ENCODE assay signal across 22 cellular contexts in the genomic region with DNA sequence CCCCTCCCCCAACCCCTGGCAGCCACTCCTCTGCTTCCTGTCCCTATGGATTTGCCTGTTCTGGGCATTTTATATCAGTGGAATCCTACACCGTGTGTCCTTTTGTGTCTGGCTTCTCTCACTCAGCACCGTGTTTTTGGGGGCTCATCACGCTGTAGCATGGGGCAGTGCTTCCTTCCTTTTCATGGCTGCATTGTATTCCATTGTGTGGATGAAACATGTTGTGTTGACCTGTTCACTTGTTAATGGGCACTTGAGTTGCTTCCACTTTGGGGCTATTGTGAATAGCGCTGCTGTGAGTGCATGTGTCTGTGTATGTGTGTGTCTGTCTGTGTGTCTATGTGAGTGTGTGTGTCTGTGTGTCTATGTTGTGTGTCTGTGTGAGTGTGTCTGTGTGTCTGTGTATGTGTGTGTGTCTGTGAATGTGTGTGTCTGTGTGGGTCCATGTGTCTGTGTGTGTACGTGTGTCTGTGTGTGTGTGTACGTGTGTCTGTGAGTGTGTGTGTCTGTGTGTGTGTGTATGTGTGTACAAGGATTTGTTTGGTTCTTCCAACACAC. TPM values are rescaled to one million over a fixed set of nuclear protein-coding genes. Genes with fewer than 3 reads are reported as not detected.
DNase-seq lines count a peak whose midpoint lies in the region; ATAC-seq, FAIRE-seq and TF ChIP-seq lines count a peak whose summit lies in the region.
"Had no signal": no experiment of that assay in that cellular context is flagged by ENCODE, and none has a peak within 500 bp of the region (broad histone marks: within the 10 kb centered on the region; RNA-seq: fewer than 3 reads in every experiment).

No MANE protein-coding gene starts in this region.

- no peak overlapping the region for H3K4ac ChIP-seq in mesenchymal stem cell (ENCODE audit: low read depth in 1 of 2, low read length in 2 of 2)

- no peaks in the 10 kb centered on the region for H3K79me2 ChIP-seq in HepG2 (ENCODE audit: insufficient read depth, low read length)
- no peaks in the 10 kb centered on the region for H3K79me2 ChIP-seq in K562 (ENCODE audit: control insufficient read depth, insufficient read depth, low read length)

- no peak overlapping the region for H4K8ac ChIP-seq in mesenchymal stem cell (ENCODE audit: low read length)

- no TSS peak for BruUV-seq in HepG2 (replicated peaks; lab: Mats Ljungman, UMichigan)
- BruUV-seq in K562 (replicated peaks; lab: Mats Ljungman, UMichigan), result no TSS peak

- H3K79me1 ChIP-seq in mesenchymal stem cell (replicated peaks; ENCODE audit: low read length, poor library complexity, severe bottlenecking), result no peaks in the 10 kb centered on the region

- ATAC-seq in HepG2, result no peak
- ATAC-seq in right lobe of liver, result no peak
- no peak for ATAC-seq in K562
- no peak for ATAC-seq in naive B cell (ENCODE audit: low read depth in 2 of 2)
- ATAC-seq in HG03439 (IDR thresholded peaks at IDR 0.05; ENCODE audit: unreplicated experiment), result no peak
- ATAC-seq: Right ventricle myocardium inferior had no signal

- H3K36me3 ChIP-seq in HepG2 (replicated peaks in 1 of 2; ENCODE audit: control insufficient read depth in 1 of 2, insufficient read depth in 2 of 2, low read length in 2 of 2) (no peaks in the 10 kb centered on the region), right lobe of liver (no peaks in the 10 kb centered on the region), K562 (ENCODE audit: control insufficient read depth, insufficient read depth, low read length) (no peaks in the 10 kb centered on the region), mesenchymal stem cell (ENCODE audit: control insufficient read depth in 1 of 2, insufficient read depth in 2 of 2, low read depth in 1 of 2, low read length in 2 of 2) (no peaks in the 10 kb centered on the region)
- H3K36me3 ChIP-seq: Peyer's patch had no signal

- H3K4me3 Mint-ChIP-seq in naive B cell, result peak overlapping the region in 3 of 8 donors; percentile 3 to 59 (median 13)
- no peak overlapping the region for H3K4me3 Mint-ChIP-seq in osteocyte (ENCODE audit: unreplicated experiment)

- H3K27me3 ChIP-seq in HepG2 (ENCODE audit: control insufficient read depth in 1 of 2, insufficient read depth in 2 of 2, low read length in 2 of 2) (peaks cover 3 to 14% of the 10 kb centered on the region in 2 experiments; a peak in 3 of 5 replicates), right lobe of liver (no peaks in the 10 kb centered on the region), K562 (ENCODE audit: control insufficient read depth in 2 of 2, insufficient read depth in 2 of 2, low read length in 2 of 2) (no peaks in the 10 kb centered on the region), mesenchymal stem cell (ENCODE audit: control insufficient read depth in 1 of 2, insufficient read depth in 1 of 2, low read length in 2 of 2) (peaks cover 0 to 39% of the 10 kb centered on the region in 2 experiments)
- H3K27me3 ChIP-seq: Peyer's patch had no signal

- no peak overlapping the region for H3K14ac ChIP-seq in mesenchymal stem cell (ENCODE audit: low read length in 2 of 2)

- H2BK15ac ChIP-seq in mesenchymal stem cell (ENCODE audit: low read depth, poor library complexity, severe bottlenecking), result no peak overlapping the region

- H3K4me3 ChIP-seq in HepG2 (replicated peaks in 1 of 3; ENCODE audit: insufficient read depth in 1 of 3, low read depth in 2 of 3, low read length in 3 of 3), result no peak overlapping the region
- H3K4me3 ChIP-seq in right lobe of liver, result no peak overlapping the region
- no peak overlapping the region for H3K4me3 ChIP-seq in K562
- H3K4me3 ChIP-seq in mesenchymal stem cell (ENCODE audit: insufficient read depth in 1 of 2, low read depth in 1 of 2, low read length in 2 of 2), result no peak overlapping the region
- H3K4me3 ChIP-seq: Peyer's patch had no signal

- DNase-seq in HepG2 (ENCODE audit: low spot score) (no peak), right lobe of liver (no peak), K562 (ENCODE audit: extremely low read depth in 1 of 4, low spot score in 3 of 4) (no peak), naive B cell (no peak), osteocyte (ENCODE audit: extremely low spot score, unreplicated experiment) (no peak), AG08396 (ENCODE audit: low spot score) (no peak), mesenchymal stem cell (no peak)
- DNase-seq: C1 segment of cervical spinal cord, DMS 273 treated with DMSO at 0.1 percent for 48 hours, GDM1, GOT3, Karpas-422, MM.1S, NCI-H1105, NCI-H1694, NCI-H2107, NCI-H226, NCI-H524 treated with DMSO at 0.1 percent for 48 hours, Peyer's patch had no signal

- H3K27ac ChIP-seq in HepG2 (ENCODE audit: extremely low read length, insufficient read depth, low read length) (no peak overlapping the region), right lobe of liver (no peak overlapping the region), K562 (ENCODE audit: extremely low read depth, low read depth, low read length) (no peak overlapping the region), mesenchymal stem cell (ENCODE audit: low read length, poor library complexity, severe bottlenecking) (no peak overlapping the region)

- intact Hi-C loops in HepG2 (cut with micrococcal nuclease; ENCODE audit: unreplicated experiment), result no loop called here
- intact Hi-C loops in right lobe of liver (cut with DNase I), result no loop called here
- intact Hi-C loops in K562 (cut with micrococcal nuclease), result no loop called here

- TF ChIP-seq CTCF in HepG2 (CRISPR knock-in tag; IDR thresholded peaks at IDR 0.05) (no peak), right lobe of liver (IDR thresholded peaks at IDR 0.05) (no peak), K562 (IDR thresholded peaks at IDR 0.05 in 2 of 3, conservative IDR thresholded peaks at IDR 0.05 in 1 of 3; ENCODE audit: insufficient read depth in 2 of 3, low read depth in 1 of 3, low read length in 3 of 3) (no peak), osteocyte (IDR thresholded peaks at IDR 0.05) (no peak)

- POLR2A ChIA-PET in HepG2 (lab: Yijun Ruan, JAX), result no interaction called here
- POLR2A ChIA-PET in K562 (lab: Yijun Ruan, JAX), result no interaction called here

- no peak for TF ChIP-seq RAD21 in HepG2 (CRISPR knock-in tag; IDR thresholded peaks at IDR 0.05)
- no peak for TF ChIP-seq RAD21 in K562 (CRISPR knock-in tag; conservative IDR thresholded peaks at IDR 0.05 in 1 of 2, IDR thresholded peaks at IDR 0.05 in 1 of 2)

- TF ChIP-seq EP300 in HepG2 (IDR thresholded peaks at IDR 0.05; ENCODE audit: low read depth in 2 of 2, low read length in 2 of 2) (no peak), HepG2 (CRISPR knock-in tag; IDR thresholded peaks at IDR 0.05; ENCODE audit: borderline replicate concordance) (no peak), K562 (IDR thresholded peaks at IDR 0.05; ENCODE audit: low read length) (no peak)

- H3K27me3 Mint-ChIP-seq in naive B cell, result no peaks in the 10 kb centered on the region
- H3K27me3 Mint-ChIP-seq in osteocyte (ENCODE audit: unreplicated experiment), result peaks cover 6% of the 10 kb centered on the region

- H4K20me1 ChIP-seq in HepG2 (ENCODE audit: insufficient read depth, low read length) (no peaks in the 10 kb centered on the region), K562 (replicated peaks; ENCODE audit: control insufficient read depth, insufficient read depth, low read length) (no peaks in the 10 kb centered on the region)

- peak; percentile 36 for FAIRE-seq in HepG2 (lab: Jason Lieb, UNC)
- peak; percentile 65 for FAIRE-seq in K562 (lab: Jason Lieb, UNC)
- FAIRE-seq: A204.1 had no signal

- no peak overlapping the region for H4K91ac ChIP-seq in mesenchymal stem cell (ENCODE audit: low read length)

- H3K9me3 Mint-ChIP-seq in naive B cell, result peaks cover 0 to 5% (median 2%) of the 10 kb centered on the region in 7 donors
- no peaks in the 10 kb centered on the region for H3K9me3 Mint-ChIP-seq in osteocyte (ENCODE audit: unreplicated experiment)

- H2AFZ ChIP-seq in HepG2 (ENCODE audit: low read length) (no peak overlapping the region), K562 (ENCODE audit: low read depth, low read length) (no peak overlapping the region), mesenchymal stem cell (ENCODE audit: low read depth, low read length) (no peak overlapping the region)

- H3K4me1 ChIP-seq in HepG2 (ENCODE audit: insufficient read depth, low read length), result no peaks in the 10 kb centered on the region
- peaks cover 0 to 8% (median 3%) of the 10 kb centered on the region in 4 donors for H3K4me1 ChIP-seq in right lobe of liver
- peaks cover 21 to 24% of the 10 kb centered on the region in 2 experiments for H3K4me1 ChIP-seq in K562 (replicated peaks in 1 of 2; ENCODE audit: control insufficient read depth in 2 of 2, insufficient read depth in 2 of 2, low read length in 2 of 2)
- H3K4me1 ChIP-seq in mesenchymal stem cell (ENCODE audit: control insufficient read depth, insufficient read depth, low read depth, low read length), result peaks cover 5% of the 10 kb centered on the region

- no peak overlapping the region for H2AK5ac ChIP-seq in mesenchymal stem cell (ENCODE audit: low read length, severe bottlenecking)

- no peak overlapping the region for H3K23ac ChIP-seq in mesenchymal stem cell (ENCODE audit: low read length in 2 of 2)

- 68% methylated on average over 6 of the region's 6 CpGs for WGBS in HepG2 (ENCODE audit: low lambda C conversion rate)
- 93% methylated on average over 5 of the region's 6 CpGs for WGBS in right lobe of liver (ENCODE audit: insufficient coverage, low coverage, low lambda C conversion rate, missing lambda C conversion rate)
- 46% methylated on average over 6 of the region's 6 CpGs for WGBS in K562 (ENCODE audit: insufficient coverage, low coverage, missing lambda C conversion rate)
- 96% methylated on average over 6 of the region's 6 CpGs for WGBS in mesenchymal stem cell

- TF ChIP-seq POLR2A in HepG2 (IDR thresholded peaks at IDR 0.05; ENCODE audit: insufficient read depth in 1 of 2, low read depth in 2 of 2, low read length in 2 of 2) (no peak), right lobe of liver (IDR thresholded peaks at IDR 0.05) (no peak), K562 (conservative IDR thresholded peaks at IDR 0.05) (no peak)

- no peak overlapping the region for H2BK5ac ChIP-seq in mesenchymal stem cell (ENCODE audit: low read depth, low read length, poor library complexity, severe bottlenecking)

- H3K9me3 ChIP-seq in HepG2 (ENCODE audit: low read length) (no peaks in the 10 kb centered on the region), right lobe of liver (no peaks in the 10 kb centered on the region), K562 (replicated peaks; ENCODE audit: control insufficient read depth, insufficient read depth, low read depth, low read length) (no peaks in the 10 kb centered on the region), mesenchymal stem cell (ENCODE audit: control insufficient read depth, low read length) (no peaks in the 10 kb centered on the region)
- H3K9me3 ChIP-seq: Peyer's patch had no signal

- no peak overlapping the region for H2BK120ac ChIP-seq in mesenchymal stem cell (ENCODE audit: low read depth, low read length)

- in situ Hi-C loops in HepG2 (cut with HindIII; ENCODE audit: extremely low pct_ligation_motif_present, low pct_unique_long_range_greater_than_20kb), result no loop called here
- in situ Hi-C loops in K562 (cut with MboI), result no loop called here

- no peak overlapping the region for H3K18ac ChIP-seq in mesenchymal stem cell (ENCODE audit: low read depth in 1 of 2, low read length in 2 of 2)

- CTCF ChIA-PET in HepG2 (lab: Yijun Ruan, JAX; ENCODE audit: low intra/inter-chr PET ratio, low total read pairs), result no interaction called here
- CTCF ChIA-PET in K562 (lab: Yijun Ruan, JAX; ENCODE audit: low intra/inter-chr PET ratio), result no interaction called here

- no peaks in the 10 kb centered on the region for H3K9me1 ChIP-seq in K562 (ENCODE audit: control insufficient read depth, insufficient read depth, low read length)

- no peak overlapping the region for H3K9ac ChIP-seq in HepG2 (ENCODE audit: insufficient read depth, low read depth, low read length)
- H3K9ac ChIP-seq in K562 (ENCODE audit: insufficient read depth in 1 of 2, low read depth in 2 of 2, low read length in 2 of 2), result no peak overlapping the region
- H3K9ac ChIP-seq in mesenchymal stem cell (ENCODE audit: low read length), result no peak overlapping the region

- H2BK12ac ChIP-seq in mesenchymal stem cell (ENCODE audit: low read length in 2 of 2), result no peak overlapping the region

- H3K27ac Mint-ChIP-seq in naive B cell, result peak overlapping the region in 4 of 6 donors; percentile 64 to 91 (median 87)
- no peak overlapping the region for H3K27ac Mint-ChIP-seq in osteocyte (ENCODE audit: unreplicated experiment)

- H3K4me2 ChIP-seq in HepG2 (ENCODE audit: low read depth, low read length), result no peak overlapping the region
- no peak overlapping the region for H3K4me2 ChIP-seq in K562 (ENCODE audit: insufficient read depth, low read length)
- no peak overlapping the region for H3K4me2 ChIP-seq in mesenchymal stem cell (ENCODE audit: low read length, poor library complexity, severe bottlenecking)

- H3K36me3 Mint-ChIP-seq in naive B cell (peaks cover 0 to 8% of the 10 kb centered on the region in 2 donors), osteocyte (ENCODE audit: unreplicated experiment) (no peaks in the 10 kb centered on the region)

- H3K4me1 Mint-ChIP-seq in naive B cell, result peaks cover 48 to 69% (median 51%) of the 10 kb centered on the region in 3 donors
- peaks cover 4% of the 10 kb centered on the region for H3K4me1 Mint-ChIP-seq in osteocyte (ENCODE audit: unreplicated experiment)

RNA-seq across cellular contexts. Expression of a gene that starts 57.2 kb away (rescaled TPM):
- total RNA-seq in HepG2 (2016; rRNA removed; fragmentation: Illumina TruSeq; extraction: Trizol), result 43.6 and 46.1 TPM in 2 replicates
- total RNA-seq in HepG2 (2016; cell fraction: cytosol; rRNA removed; fragmentation: Illumina TruSeq; extraction: Trizol; ENCODE audit: low read depth), result 20.4 and 22.9 TPM in 2 replicates
- 36.0 and 47.3 TPM in 2 replicates for total RNA-seq in HepG2 (2016; cell fraction: insoluble cytoplasmic fraction; rRNA removed; fragmentation: Illumina TruSeq; extraction: Trizol)
- total RNA-seq in HepG2 (2016; cell fraction: membrane; rRNA removed; fragmentation: Illumina TruSeq; extraction: Trizol), result 32.8 and 39.0 TPM in 2 replicates
- 27.4 and 32.2 TPM in 2 replicates for total RNA-seq in HepG2 (2016; cell fraction: nucleus; rRNA removed; fragmentation: Illumina TruSeq; extraction: Trizol)
- polyA plus RNA-seq in HepG2 (2011; rRNA removed), result 34.4 and 38.8 TPM in 2 replicates
- polyA plus RNA-seq in HepG2 (2011; cell fraction: cytosol; rRNA removed), result 36.4 and 38.2 TPM in 2 replicates
- 46.2 and 50.3 TPM in 2 replicates for polyA plus RNA-seq in HepG2 (2011; cell fraction: nucleus; rRNA removed)
- 32.0 and 35.2 TPM in 2 replicates for polyA plus RNA-seq in HepG2 (2012)
- polyA plus RNA-seq in HepG2 (2016; cell fraction: cytosol; fragmentation: Illumina TruSeq; extraction: Trizol; ENCODE audit: low read depth), result 20.3 and 21.8 TPM in 2 replicates
- polyA plus RNA-seq in HepG2 (2016; cell fraction: insoluble cytoplasmic fraction; fragmentation: Illumina TruSeq; extraction: Trizol; ENCODE audit: low read depth), result 46.9 and 60.8 TPM in 2 replicates
- polyA plus RNA-seq in HepG2 (2016; cell fraction: membrane; fragmentation: Illumina TruSeq; extraction: Trizol; ENCODE audit: low read depth), result 31.7 and 32.5 TPM in 2 replicates
- polyA plus RNA-seq in HepG2 (2016; cell fraction: nucleus; fragmentation: Illumina TruSeq; extraction: Trizol; ENCODE audit: insufficient read depth, low read depth), result 54.4 and 56.8 TPM in 2 replicates
- polyA minus RNA-seq in HepG2 (2011; rRNA and poly(A)+ RNA removed; ENCODE audit: low replicate concordance), result 46.7 and 67.4 TPM in 2 replicates
- 39.7 and 43.0 TPM in 2 replicates for polyA minus RNA-seq in HepG2 (2011; cell fraction: cytosol; rRNA and poly(A)+ RNA removed)
- polyA minus RNA-seq in HepG2 (2011; cell fraction: nucleus; rRNA and poly(A)+ RNA removed), result 20.2 and 35.7 TPM in 2 replicates
- total RNA-seq in right lobe of liver, result 100 to 1,000 TPM in 1 of 6 experiments, 10 to 100 TPM in 5; 44.5 to 102 (median 62.5) TPM
- total RNA-seq in K562 (2011; cell fraction: chromatin; rRNA removed; ENCODE audit: low replicate concordance), result 43.5 and 103 TPM in 2 replicates
- 56.9 and 61.7 TPM in 2 replicates for total RNA-seq in K562 (2011; cell fraction: nucleolus; rRNA removed)
- 39.8 and 44.1 TPM in 2 replicates for total RNA-seq in K562 (2011; cell fraction: nucleoplasm; rRNA removed)
- 48.0 and 53.8 TPM in 2 replicates for total RNA-seq in K562 (2014; rRNA removed)
- total RNA-seq in K562 (2014; rRNA removed; fragmentation: Illumina TruSeq; extraction: Trizol), result 12.9 and 17.1 TPM in 2 replicates
- total RNA-seq in K562 (2015; rRNA removed; fragmentation: Illumina TruSeq; extraction: Trizol), result 28.1 and 28.6 TPM in 2 replicates
- 53.6 and 56.2 TPM in 2 replicates for total RNA-seq in K562 (2021)
- 29.1 and 42.9 TPM in 2 replicates for polyA plus RNA-seq in K562 (2011; rRNA removed)
- polyA plus RNA-seq in K562 (2011; cell fraction: cytosol; rRNA removed), result 39.5 and 53.3 TPM in 2 replicates
- 75.6 and 83.2 TPM in 2 replicates for polyA plus RNA-seq in K562 (2011; cell fraction: nucleus; rRNA removed)
- 66.8 and 85.3 TPM in 2 replicates for polyA plus RNA-seq in K562 (2012)
- polyA plus RNA-seq in K562 (2014; fragmentation: Illumina TruSeq; extraction: Trizol), result 35.4 and 44.5 TPM in 2 replicates
- polyA plus RNA-seq in K562 (2014; fragmentation: Nextera tagmentation; extraction: Ambion mirVana), result 1 to 10 TPM in 1 of 2 experiments, under 1 TPM in 1; 0.87 to 3.0 TPM
- polyA plus RNA-seq in K562 (2014; rRNA removed), result 34.8 and 39.4 TPM in 2 replicates
- 17.9 and 23.9 TPM in 2 replicates for polyA minus RNA-seq in K562 (2011; rRNA and poly(A)+ RNA removed)
- polyA minus RNA-seq in K562 (2011; cell fraction: cytosol; rRNA and poly(A)+ RNA removed), result 41.5 and 47.6 TPM in 2 replicates
- 21.9 and 34.4 TPM in 2 replicates for polyA minus RNA-seq in K562 (2011; cell fraction: nucleus; rRNA and poly(A)+ RNA removed)
- 100 to 1,000 TPM; 121 to 135 (median 122) TPM for polyA plus RNA-seq in naive B cell (ENCODE audit: low read depth in 6 of 6)
- total RNA-seq in osteocyte, result 85.5 TPM in 2 replicates
- polyA plus RNA-seq in mesenchymal stem cell (2013, experiment 1 of 2), result 62.6 TPM
- polyA plus RNA-seq in mesenchymal stem cell (2013, experiment 2 of 2), result 61.7 TPM
